Comparison of ENCODE assay signal across 1 cellular context in the genomic region with DNA sequence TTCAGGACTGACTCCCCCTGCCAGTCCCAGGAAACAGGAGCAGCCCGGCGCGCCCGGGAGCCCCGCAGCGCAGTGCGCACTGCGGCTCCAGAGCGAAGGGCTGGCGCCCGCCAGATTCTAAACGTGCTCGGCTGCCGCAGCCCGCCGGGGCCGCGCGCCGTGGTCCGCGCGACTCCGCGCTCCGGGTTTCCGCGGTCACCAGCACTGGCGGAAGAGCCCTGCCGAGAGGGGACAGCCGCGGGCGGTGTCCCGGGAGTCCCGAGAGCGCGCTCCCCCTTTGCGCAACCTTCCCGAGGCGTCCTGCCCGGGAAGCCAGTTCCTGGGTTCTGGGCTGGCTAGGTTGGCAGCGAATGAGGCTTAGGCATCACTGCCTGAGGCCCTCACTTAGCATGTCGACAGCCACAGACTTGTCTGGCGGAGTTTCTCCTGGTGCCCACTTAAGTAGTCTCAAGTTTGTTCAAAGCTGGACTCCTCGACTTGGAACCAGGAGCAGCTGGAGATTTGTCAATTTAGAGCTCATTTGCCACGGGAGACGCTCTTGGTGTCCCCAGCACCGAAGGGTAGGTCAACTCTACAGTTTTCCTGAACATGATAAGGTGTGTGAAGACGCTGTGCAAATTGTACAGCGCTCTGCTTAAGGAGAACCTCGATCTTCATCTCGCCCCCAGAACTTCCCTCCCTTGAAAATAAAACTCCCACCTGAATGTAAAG.
TF ChIP-seq lines count a peak whose summit lies in the region.

No MANE protein-coding gene starts in this region.

TF ChIP-seq in HepG2, 621 proteins besides CTCF, POLR2A, EP300 and RAD21 (continued from another document and continues in another):
- TF ChIP-seq ZNF280B (CRISPR knock-in tag; IDR thresholded peaks at IDR 0.05; ENCODE audit: borderline replicate concordance) (no peak; the same call in 1 of the 2 replicates), ZHX2 (IDR thresholded peaks at IDR 0.05; ENCODE audit: low read depth) (no peak), ZHX2 (CRISPR knock-in tag; IDR thresholded peaks at IDR 0.05; ENCODE audit: borderline replicate concordance) (peak; percentile 96), RCOR2 (CRISPR knock-in tag; IDR thresholded peaks at IDR 0.05) (no peak), ZNF75D (CRISPR knock-in tag; IDR thresholded peaks at IDR 0.05; ENCODE audit: borderline replicate concordance) (no peak), ZFP91 (CRISPR knock-in tag; IDR thresholded peaks at IDR 0.05; ENCODE audit: borderline replicate concordance) (peak; percentile 93), ZNF558 (CRISPR knock-in tag; IDR thresholded peaks at IDR 0.05; ENCODE audit: borderline replicate concordance) (no peak; the same call in 1 of the 2 replicates), ZNF619 (CRISPR knock-in tag; IDR thresholded peaks at IDR 0.05) (peak; percentile 90), SIX1 (CRISPR knock-in tag; IDR thresholded peaks at IDR 0.05; ENCODE audit: borderline replicate concordance) (0 out of 2 replicates have a peak, but pooled peaks have one; percentile 16), TBL1XR1 (IDR thresholded peaks at IDR 0.05; ENCODE audit: borderline replicate concordance, low read length, partially characterized antibody) (peak; percentile 34), ZNF543 (CRISPR knock-in tag; IDR thresholded peaks at IDR 0.05) (peak; percentile 86), YY1 (IDR thresholded peaks at IDR 0.05; ENCODE audit: insufficient read depth, insufficient replicate concordance, low read depth, low read length) (peak; percentile 89), SNRNP70 (IDR thresholded peaks at IDR 0.05; ENCODE audit: low read depth, low read length) (no peak), ZNF232 (CRISPR knock-in tag; IDR thresholded peaks at IDR 0.05; ENCODE audit: borderline replicate concordance) (peak; percentile 97), ZNF678 (CRISPR knock-in tag; IDR thresholded peaks at IDR 0.05) (peak; percentile 78; the same call in 1 of the 2 replicates), HINFP (CRISPR knock-in tag; IDR thresholded peaks at IDR 0.05; ENCODE audit: low read depth) (peak; percentile 87; the same call in 1 of the 2 replicates), SMAD9 (CRISPR knock-in tag; IDR thresholded peaks at IDR 0.05) (no peak), HMGA1 (CRISPR knock-in tag; conservative IDR thresholded peaks at IDR 0.05) (no peak), ZNF746 (CRISPR knock-in tag; IDR thresholded peaks at IDR 0.05) (peak; percentile 86), ZNF839 (CRISPR knock-in tag; IDR thresholded peaks at IDR 0.05; ENCODE audit: borderline replicate concordance) (0 out of 2 replicates have a peak, but pooled peaks have one; percentile 62), ZBTB7A (CRISPR knock-in tag; IDR thresholded peaks at IDR 0.05) (peak; percentile 41; the same call in 1 of the 2 replicates), SMC3 (IDR thresholded peaks at IDR 0.05; ENCODE audit: low read length) (no peak; the same call in 1 of the 2 replicates), SRSF1 (optimal IDR thresholded peaks at IDR 0.05; ENCODE audit: low read depth, low read length) (peak; percentile 93), ZNF138 (CRISPR knock-in tag; IDR thresholded peaks at IDR 0.05; ENCODE audit: low read depth) (peak; percentile 60; the same call in 1 of the 2 replicates), ZBTB3 (CRISPR knock-in tag; IDR thresholded peaks at IDR 0.05; ENCODE audit: borderline replicate concordance, low read depth) (peak; percentile 89), POGZ (CRISPR knock-in tag; IDR thresholded peaks at IDR 0.05) (peak; percentile 94), ZBTB20 (CRISPR knock-in tag; IDR thresholded peaks at IDR 0.05; ENCODE audit: borderline replicate concordance, low read depth) (no peak), ARNT2 (CRISPR knock-in tag; IDR thresholded peaks at IDR 0.05; ENCODE audit: low read depth) (peak; percentile 84), NR2C2 (CRISPR knock-in tag; IDR thresholded peaks at IDR 0.05; ENCODE audit: borderline replicate concordance) (peak; percentile 61; the same call in 1 of the 2 replicates), AHR (CRISPR knock-in tag; IDR thresholded peaks at IDR 0.05) (peak; percentile 92), MED1 (CRISPR knock-in tag; IDR thresholded peaks at IDR 0.05) (peak; percentile 94), MXI1 (IDR thresholded peaks at IDR 0.05; ENCODE audit: borderline replicate concordance, low read depth, low read length) (peak; percentile 93; the same call in 2 of the 3 replicates), ATF7-NPFF (CRISPR knock-in tag; IDR thresholded peaks at IDR 0.05; ENCODE audit: low read depth) (peak; percentile 97), PHF5A (CRISPR knock-in tag; IDR thresholded peaks at IDR 0.05; ENCODE audit: low read depth, unreplicated experiment) (no peak), ZSCAN9 (CRISPR knock-in tag; IDR thresholded peaks at IDR 0.05; ENCODE audit: borderline replicate concordance) (peak; percentile 59; the same call in 1 of the 2 replicates), ZNF333 (CRISPR knock-in tag; IDR thresholded peaks at IDR 0.05; ENCODE audit: borderline replicate concordance) (peak; percentile 58; the same call in 1 of the 2 replicates), CBX2 (IDR thresholded peaks at IDR 0.05; ENCODE audit: low read depth, low read length) (no peak), CBX2 (CRISPR knock-in tag; IDR thresholded peaks at IDR 0.05; ENCODE audit: low read depth) (no peak), SMAD1 (CRISPR knock-in tag; IDR thresholded peaks at IDR 0.05; ENCODE audit: borderline replicate concordance, low read depth) (peak; percentile 91; the same call in 1 of the 2 replicates), ELF4 (CRISPR knock-in tag; IDR thresholded peaks at IDR 0.05; ENCODE audit: borderline replicate concordance) (0 out of 2 replicates have a peak, but pooled peaks have one; percentile 49), MNT (IDR thresholded peaks at IDR 0.05) (no peak; the same call in 1 of the 2 replicates), MTF2 (CRISPR knock-in tag; IDR thresholded peaks at IDR 0.05; ENCODE audit: borderline replicate concordance) (0 out of 2 replicates have a peak, but pooled peaks have one; percentile 51), NFKB2 (CRISPR knock-in tag; IDR thresholded peaks at IDR 0.05; ENCODE audit: borderline replicate concordance) (peak; percentile 98; the same call in 1 of the 2 replicates), ZNF816 (CRISPR knock-in tag; IDR thresholded peaks at IDR 0.05; ENCODE audit: borderline replicate concordance) (peak; percentile 90), TCF12 (IDR thresholded peaks at IDR 0.05) (no peak), TCF12 (CRISPR knock-in tag; IDR thresholded peaks at IDR 0.05) (peak; percentile 52; the same call in 1 of the 2 replicates), FOXC1 (CRISPR knock-in tag; IDR thresholded peaks at IDR 0.05; ENCODE audit: borderline replicate concordance) (peak; percentile 95), TBP (CRISPR knock-in tag; IDR thresholded peaks at IDR 0.05) (0 out of 2 replicates have a peak, but pooled peaks have one; percentile 58)
- TF ChIP-seq, protein P1, sequence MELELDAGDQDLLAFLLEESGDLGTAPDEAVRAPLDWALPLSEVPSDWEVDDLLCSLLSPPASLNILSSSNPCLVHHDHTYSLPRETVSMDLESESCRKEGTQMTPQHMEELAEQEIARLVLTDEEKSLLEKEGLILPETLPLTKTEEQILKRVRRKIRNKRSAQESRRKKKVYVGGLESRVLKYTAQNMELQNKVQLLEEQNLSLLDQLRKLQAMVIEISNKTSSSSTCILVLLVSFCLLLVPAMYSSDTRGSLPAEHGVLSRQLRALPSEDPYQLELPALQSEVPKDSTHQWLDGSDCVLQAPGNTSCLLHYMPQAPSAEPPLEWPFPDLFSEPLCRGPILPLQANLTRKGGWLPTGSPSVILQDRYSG (CRISPR knock-in tag; IDR thresholded peaks at IDR 0.05), result peak; percentile 98
